1 cellular context compared by ENCODE assay signal in genomic region chr17:42456223-42457106, GRCh38.
TF ChIP-seq lines count a peak whose summit lies in the region.

No MANE protein-coding gene starts in this region.

TF ChIP-seq in K562, 482 proteins besides CTCF, POLR2A, EP300 and RAD21 (continued from another document and continues in another):
- TF ChIP-seq MNT (conservative IDR thresholded peaks at IDR 0.05) (peak; percentile 59 to 72; a peak in 3 of 4 replicates), CEBPG (CRISPR knock-in tag; IDR thresholded peaks at IDR 0.05) (peak; percentile 52; the same call in 1 of the 2 replicates), CEBPG (tag; conservative IDR thresholded peaks at IDR 0.05 in 1 of 2, IDR thresholded peaks at IDR 0.05 in 1 of 2) (peak; percentile 92 to 96), ZBTB9 (CRISPR knock-in tag; IDR thresholded peaks at IDR 0.05) (no peak), ZNF41 (CRISPR knock-in tag; conservative IDR thresholded peaks at IDR 0.05) (no peak), NCOA1 (IDR thresholded peaks at IDR 0.05; ENCODE audit: low read depth) (0 out of 2 replicates have a peak, but pooled peaks have one; percentile 36), STAT5A (IDR thresholded peaks at IDR 0.05; ENCODE audit: borderline replicate concordance, low read length) (peak; percentile 70), SNAPC5 (CRISPR knock-in tag; IDR thresholded peaks at IDR 0.05) (no peak), TARDBP (IDR thresholded peaks at IDR 0.05) (no peak), ARID3A (IDR thresholded peaks at IDR 0.05; ENCODE audit: borderline replicate concordance, low read depth, low read length) (no peak), ZNF263 (CRISPR knock-in tag; IDR thresholded peaks at IDR 0.05; ENCODE audit: borderline replicate concordance) (no peak), MAFF (IDR thresholded peaks at IDR 0.05; ENCODE audit: low read length) (no peak), FOSL1 (tag; conservative IDR thresholded peaks at IDR 0.05) (no peak), MECOM (CRISPR knock-in tag; IDR thresholded peaks at IDR 0.05) (no peak), ETS1 (conservative IDR thresholded peaks at IDR 0.05; ENCODE audit: control insufficient read depth, low read depth, low read length) (no peak), MCM3 (IDR thresholded peaks at IDR 0.05) (no peak), ZFP91 (CRISPR knock-in tag; IDR thresholded peaks at IDR 0.05) (no peak), MYBL2 (IDR thresholded peaks at IDR 0.05; ENCODE audit: low read depth) (no peak), MYBL2 (CRISPR knock-in tag; IDR thresholded peaks at IDR 0.05; ENCODE audit: borderline replicate concordance) (no peak), POLR2G (IDR thresholded peaks at IDR 0.05; ENCODE audit: low read depth, low read length) (no peak), FOXM1 (IDR thresholded peaks at IDR 0.05; ENCODE audit: low read depth) (peak; percentile 70), FOXM1 (CRISPR knock-in tag; IDR thresholded peaks at IDR 0.05; ENCODE audit: low read depth) (no peak), CREB5 (CRISPR knock-in tag; IDR thresholded peaks at IDR 0.05) (no peak), TSHZ1 (CRISPR knock-in tag; IDR thresholded peaks at IDR 0.05) (0 out of 2 replicates have a peak, but pooled peaks have one; percentile 3), TGIF2 (CRISPR knock-in tag; IDR thresholded peaks at IDR 0.05) (no peak), ZNF592 (IDR thresholded peaks at IDR 0.05) (0 out of 2 replicates have a peak, but pooled peaks have one; percentile 60), ARNT (IDR thresholded peaks at IDR 0.05) (peak in 1 of 2 experiments; percentile 84; a peak in 3 of 4 replicates), ZNF586 (CRISPR knock-in tag; conservative IDR thresholded peaks at IDR 0.05) (no peak), HNRNPUL1 (IDR thresholded peaks at IDR 0.05; ENCODE audit: low read length) (no peak), CHD4 (IDR thresholded peaks at IDR 0.05; ENCODE audit: insufficient read depth, insufficient replicate concordance, low read depth, low read length, poor library complexity, severe bottlenecking) (peak; percentile 64), PATZ1 (CRISPR knock-in tag; IDR thresholded peaks at IDR 0.05; ENCODE audit: borderline replicate concordance) (no peak), MCM5 (IDR thresholded peaks at IDR 0.05; ENCODE audit: low read depth) (no peak), ETV1 (tag; conservative IDR thresholded peaks at IDR 0.05; ENCODE audit: low read depth) (peak; percentile 64), SIX5 (IDR thresholded peaks at IDR 0.05; ENCODE audit: borderline replicate concordance in 1 of 2, insufficient read depth in 1 of 2, low read depth in 1 of 2, low read length in 2 of 2) (no peak), FOXJ3 (CRISPR knock-in tag; IDR thresholded peaks at IDR 0.05) (no peak), ZNF655 (CRISPR knock-in tag; IDR thresholded peaks at IDR 0.05) (no peak)
